In the genomic region with DNA sequence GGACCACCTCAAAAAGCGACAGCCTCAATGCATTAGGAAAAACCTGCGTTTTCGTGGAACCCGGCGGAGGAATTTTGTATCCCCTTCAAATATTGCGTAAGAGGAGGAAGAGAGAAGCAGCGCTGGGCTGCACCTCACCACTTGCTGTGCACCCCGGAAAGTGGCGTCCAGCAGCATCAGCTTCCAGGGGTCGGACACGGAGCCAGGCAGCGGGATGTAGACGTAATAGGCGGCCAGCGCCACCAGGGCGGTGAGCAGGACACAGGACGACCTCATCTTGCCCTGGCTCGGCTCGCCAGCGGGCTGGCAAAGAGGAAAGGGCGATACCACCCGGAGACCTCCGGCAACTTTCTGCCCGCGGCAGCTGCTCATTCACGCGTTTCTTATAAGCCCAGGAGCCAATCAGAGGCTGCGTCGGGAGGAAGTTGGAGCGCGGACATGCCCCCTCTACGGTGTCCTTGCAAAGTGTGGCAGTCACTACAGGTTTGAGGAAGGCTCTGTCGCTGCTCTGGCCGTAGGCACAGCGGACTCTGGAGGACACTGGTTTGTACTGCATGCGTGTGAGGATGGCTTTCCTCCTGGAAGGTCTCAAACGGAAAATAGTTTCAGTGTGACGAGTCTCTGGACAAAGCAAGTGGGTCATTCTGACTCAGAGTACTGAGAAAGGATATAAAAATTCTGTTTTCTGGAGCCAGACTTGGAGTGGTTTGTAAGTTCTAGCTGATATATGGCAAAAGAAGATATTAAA, we compare ENCODE assay signal across 1 cellular context.
TF ChIP-seq lines count a peak whose summit lies in the region.

A gene with protein sequence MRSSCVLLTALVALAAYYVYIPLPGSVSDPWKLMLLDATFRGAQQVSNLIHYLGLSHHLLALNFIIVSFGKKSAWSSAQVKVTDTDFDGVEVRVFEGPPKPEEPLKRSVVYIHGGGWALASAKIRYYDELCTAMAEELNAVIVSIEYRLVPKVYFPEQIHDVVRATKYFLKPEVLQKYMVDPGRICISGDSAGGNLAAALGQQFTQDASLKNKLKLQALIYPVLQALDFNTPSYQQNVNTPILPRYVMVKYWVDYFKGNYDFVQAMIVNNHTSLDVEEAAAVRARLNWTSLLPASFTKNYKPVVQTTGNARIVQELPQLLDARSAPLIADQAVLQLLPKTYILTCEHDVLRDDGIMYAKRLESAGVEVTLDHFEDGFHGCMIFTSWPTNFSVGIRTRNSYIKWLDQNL (minus strand): TSS at position 359 of the 748 bp plus-strand sequence. CDS start 83 bp downstream, at position 276.

TF ChIP-seq in liver, 16 proteins besides CTCF, POLR2A, EP300 and RAD21 (continued from another document):
- TF ChIP-seq, protein P1, sequence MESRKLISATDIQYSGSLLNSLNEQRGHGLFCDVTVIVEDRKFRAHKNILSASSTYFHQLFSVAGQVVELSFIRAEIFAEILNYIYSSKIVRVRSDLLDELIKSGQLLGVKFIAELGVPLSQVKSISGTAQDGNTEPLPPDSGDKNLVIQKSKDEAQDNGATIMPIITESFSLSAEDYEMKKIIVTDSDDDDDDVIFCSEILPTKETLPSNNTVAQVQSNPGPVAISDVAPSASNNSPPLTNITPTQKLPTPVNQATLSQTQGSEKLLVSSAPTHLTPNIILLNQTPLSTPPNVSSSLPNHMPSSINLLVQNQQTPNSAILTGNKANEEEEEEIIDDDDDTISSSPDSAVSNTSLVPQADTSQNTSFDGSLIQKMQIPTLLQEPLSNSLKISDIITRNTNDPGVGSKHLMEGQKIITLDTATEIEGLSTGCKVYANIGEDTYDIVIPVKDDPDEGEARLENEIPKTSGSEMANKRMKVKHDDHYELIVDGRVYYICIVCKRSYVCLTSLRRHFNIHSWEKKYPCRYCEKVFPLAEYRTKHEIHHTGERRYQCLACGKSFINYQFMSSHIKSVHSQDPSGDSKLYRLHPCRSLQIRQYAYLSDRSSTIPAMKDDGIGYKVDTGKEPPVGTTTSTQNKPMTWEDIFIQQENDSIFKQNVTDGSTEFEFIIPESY (IDR thresholded peaks at IDR 0.05), result peak; percentile 48
- TF ChIP-seq FOXA2 (IDR thresholded peaks at IDR 0.05) (peak; percentile 6), SP1 (IDR thresholded peaks at IDR 0.05) (peak; percentile 71), HNF4G (IDR thresholded peaks at IDR 0.05) (no peak)
